8 cellular contexts compared by ENCODE assay signal in genomic region chr1:119885903-119886783, GRCh38. TPM values are rescaled to one million over a fixed set of nuclear protein-coding genes. Genes with fewer than 3 reads are reported as not detected.
A peak's percentile ranks its signal among the peaks of the same experiment; 100 is the strongest.
DNase-seq lines count a peak whose midpoint lies in the region; ATAC-seq, FAIRE-seq and TF ChIP-seq lines count a peak whose summit lies in the region.

No MANE protein-coding gene starts in this region.

- H3K4me1 ChIP-seq in DND-41 (ENCODE audit: insufficient read depth, low read length) (peaks cover 7% of the 10 kb centered on the region; the same call in 1 of the 2 replicates), astrocyte (ENCODE audit: insufficient read depth, low read length) (no peaks in the 10 kb centered on the region)

- no peak overlapping the region for H3K4me3 Mint-ChIP-seq in astrocyte (ENCODE audit: unreplicated experiment)

- no peaks in the 10 kb centered on the region for H3K4me1 Mint-ChIP-seq in astrocyte (ENCODE audit: low read depth, unreplicated experiment)

- DNase-seq in DND-41 (peak; percentile 66), HK-2 (ENCODE audit: unreplicated experiment) (peak; percentile 56), T-helper 1 cell (peak in 4 of 5 donors; percentile 19 to 56 (median 28)), astrocyte (ENCODE audit: low read depth) (no peak), iris pigment epithelial cell (ENCODE audit: low read depth) (peak; percentile 52)
- peak; percentile 30 to 50 for DNase-seq in stimulated activated CD4-positive, alpha-beta T cell treated with anti-CD3 and anti-CD28 coated beads, Interleukin-4, amount 100 ng/mL, for 4 hours

- no peaks in the 10 kb centered on the region for H4K20me1 ChIP-seq in DND-41 (ENCODE audit: insufficient read depth, low read length)
- no peaks in the 10 kb centered on the region for H4K20me1 ChIP-seq in astrocyte (ENCODE audit: insufficient read depth, low read length)

- ATAC-seq in DND-41 (ENCODE audit: insufficient read depth, low read depth) (peak; percentile 84), GM19452 (IDR thresholded peaks at IDR 0.05; ENCODE audit: unreplicated experiment) (no peak), GM21825 (IDR thresholded peaks at IDR 0.05; ENCODE audit: unreplicated experiment) (no peak)

- H3K27ac Mint-ChIP-seq in astrocyte (ENCODE audit: unreplicated experiment) = no peak overlapping the region

- no peak overlapping the region for H3K9ac ChIP-seq in DND-41 (ENCODE audit: low read depth, low read length)
- H3K9ac ChIP-seq in astrocyte (ENCODE audit: low read length) = no peak overlapping the region

- H3K4me2 ChIP-seq in DND-41 (ENCODE audit: insufficient read depth, low read length) = no peak overlapping the region
- H3K4me2 ChIP-seq in astrocyte (ENCODE audit: low read length) = no peak overlapping the region

- H2AFZ ChIP-seq in DND-41 (ENCODE audit: low read depth, low read length) (no peak overlapping the region), astrocyte (ENCODE audit: low read depth, low read length) (no peak overlapping the region)

- no peak for FAIRE-seq in astrocyte (lab: Jason Lieb, UNC)

- peaks cover 9% of the 10 kb centered on the region for H3K27me3 Mint-ChIP-seq in astrocyte (ENCODE audit: low read depth, unreplicated experiment)

- H3K9me3 ChIP-seq in DND-41 (ENCODE audit: insufficient read depth, low read length, severe bottlenecking) = peaks cover 14% of the 10 kb centered on the region
- H3K9me3 ChIP-seq in astrocyte (ENCODE audit: insufficient read depth, low read depth, low read length) = no peaks in the 10 kb centered on the region

- H3K4me3 ChIP-seq in DND-41 (ENCODE audit: low read depth in 1 of 2, low read length in 2 of 2) (no peak overlapping the region), astrocyte (ENCODE audit: insufficient read depth, low read depth, low read length) (no peak overlapping the region)

- no peaks in the 10 kb centered on the region for H3K36me3 ChIP-seq in DND-41 (ENCODE audit: insufficient read depth, low read length)
- H3K36me3 ChIP-seq in astrocyte (ENCODE audit: insufficient read depth, low read length) = no peaks in the 10 kb centered on the region

- H3K36me3 Mint-ChIP-seq in astrocyte (ENCODE audit: low read depth, unreplicated experiment) = no peaks in the 10 kb centered on the region

- H3K27me3 ChIP-seq in DND-41 (ENCODE audit: insufficient read depth, low read length, poor library complexity) (no peaks in the 10 kb centered on the region), astrocyte (ENCODE audit: insufficient read depth, low read length) (peaks cover 3% of the 10 kb centered on the region)

- H3K9me3 Mint-ChIP-seq in astrocyte (ENCODE audit: unreplicated experiment) = peaks cover 6% of the 10 kb centered on the region

- H3K27ac ChIP-seq in DND-41 (ENCODE audit: low read length) = no peak overlapping the region
- no peak overlapping the region for H3K27ac ChIP-seq in astrocyte (ENCODE audit: low read depth, low read length)

- no peaks in the 10 kb centered on the region for H3K79me2 ChIP-seq in DND-41 (ENCODE audit: insufficient read depth, low read length)
- no peaks in the 10 kb centered on the region for H3K79me2 ChIP-seq in astrocyte (ENCODE audit: insufficient read depth, low read length)

- TF ChIP-seq CTCF in DND-41 (IDR thresholded peaks at IDR 0.05; ENCODE audit: borderline replicate concordance, extremely low read depth, low read length, poor library complexity, severe bottlenecking) (peak; percentile 90), astrocyte (IDR thresholded peaks at IDR 0.05; ENCODE audit: insufficient read depth, low read depth, low read length) (peak; percentile 74)

RNA-seq across cellular contexts. Expression of gene ADAM30, which starts 10.2 kb away (rescaled TPM):
- total RNA-seq in astrocyte = not detected in 2 replicates
